ENCODE assay signal across 15 cellular contexts in the genomic region with DNA sequence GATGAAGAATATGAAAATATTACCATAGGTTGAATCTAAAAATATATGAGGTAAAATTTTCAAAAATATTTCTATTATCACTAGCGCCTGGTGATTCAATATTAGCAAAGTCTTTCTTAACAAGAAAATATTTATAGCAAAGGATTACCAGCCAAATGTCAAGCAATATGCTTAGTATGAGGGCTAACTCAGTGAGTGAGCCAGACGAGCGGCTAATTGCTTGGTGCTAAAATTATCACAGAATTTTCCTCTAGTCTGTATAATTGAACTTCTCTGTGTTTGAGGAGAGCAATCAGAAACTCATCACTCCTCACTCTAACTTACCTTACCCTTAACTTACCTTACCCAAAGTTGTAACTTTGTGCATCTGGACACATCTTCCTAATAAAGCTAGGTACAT.
DNase-seq lines count a peak whose midpoint lies in the region; ATAC-seq, FAIRE-seq and TF ChIP-seq lines count a peak whose summit lies in the region.
"Had no signal": no experiment of that assay in that cellular context is flagged by ENCODE, and none has a peak within 500 bp of the region (broad histone marks: within the 10 kb centered on the region; RNA-seq: fewer than 3 reads in every experiment).

No MANE protein-coding gene starts in this region.

- no peaks in the 10 kb centered on the region for H3K36me3 Mint-ChIP-seq in astrocyte (ENCODE audit: low read depth, unreplicated experiment)
- H3K36me3 Mint-ChIP-seq: CD4-positive, CD25-positive, alpha-beta regulatory T cell had no signal

- H3K27me3 ChIP-seq in astrocyte (ENCODE audit: insufficient read depth, low read length) (no peaks in the 10 kb centered on the region), smooth muscle cell (ENCODE audit: low read depth) (no peaks in the 10 kb centered on the region), gastrocnemius medialis (no peaks in the 10 kb centered on the region)
- H3K27me3 ChIP-seq: BLaER1 treated with 17β-estradiol and CSF1 and Interleukin-3, amounts not matched to agents 10 nM and 100 nM had no signal

- intact Hi-C loops in gastrocnemius medialis (cut with DNase I; ENCODE audit: low total_unique reads), result no loop called here

- DNase-seq in NCI-H1417 (lab: John Stamatoyannopoulos, UW) (peak in 2 of 3 experiments; percentile 4 to 45), NCI-H1417 treated with DMSO at 0.1 percent for 48 hours (lab: John Stamatoyannopoulos, UW) (no peak), NCI-H524 (lab: John Stamatoyannopoulos, UW) (peak; percentile 27 to 62), astrocyte (ENCODE audit: low read depth) (no peak), smooth muscle cell (lab: John Stamatoyannopoulos, UW; ENCODE audit: unreplicated experiment) (no peak), gastrocnemius medialis (no peak), A172 (ENCODE audit: low spot score) (no peak)
- DNase-seq: 8988T; ACHN; CD4-positive, CD25-positive, alpha-beta regulatory T cell; DMS79; H7 had no signal

- H3K4me3 Mint-ChIP-seq in astrocyte (ENCODE audit: unreplicated experiment), result no peak overlapping the region
- H3K4me3 Mint-ChIP-seq: CD4-positive, CD25-positive, alpha-beta regulatory T cell; GM23338 had no signal

- H3K4me1 ChIP-seq in astrocyte (ENCODE audit: insufficient read depth, low read length) (no peaks in the 10 kb centered on the region), smooth muscle cell (ENCODE audit: low read depth) (no peaks in the 10 kb centered on the region), gastrocnemius medialis (no peaks in the 10 kb centered on the region)
- H3K4me1 ChIP-seq: BLaER1 treated with 17β-estradiol and CSF1 and Interleukin-3, amounts not matched to agents 10 nM and 100 nM had no signal

- TF ChIP-seq CTCF in astrocyte (IDR thresholded peaks at IDR 0.05; ENCODE audit: insufficient read depth, low read depth, low read length) (no peak), smooth muscle cell (IDR thresholded peaks at IDR 0.05; ENCODE audit: borderline replicate concordance, insufficient read depth, poor library complexity, severe bottlenecking) (no peak), gastrocnemius medialis (IDR thresholded peaks at IDR 0.05 in 4 of 5, conservative IDR thresholded peaks at IDR 0.05 in 1 of 5) (no peak)

- H3K27ac ChIP-seq in astrocyte (ENCODE audit: low read depth, low read length), result peak overlapping the region; percentile 29
- H3K27ac ChIP-seq in smooth muscle cell (ENCODE audit: low read depth), result no peak overlapping the region
- H3K27ac ChIP-seq in gastrocnemius medialis, result no peak overlapping the region
- H3K27ac ChIP-seq: BLaER1 treated with 17β-estradiol and CSF1 and Interleukin-3, amounts not matched to agents 10 nM and 100 nM had no signal

- no peak for TF ChIP-seq POLR2A in gastrocnemius medialis (IDR thresholded peaks at IDR 0.05)

- H4K20me1 ChIP-seq in astrocyte (ENCODE audit: insufficient read depth, low read length), result no peaks in the 10 kb centered on the region
- H4K20me1 ChIP-seq in smooth muscle cell (ENCODE audit: low read depth), result no peaks in the 10 kb centered on the region
- H4K20me1 ChIP-seq: BLaER1 treated with 17β-estradiol and CSF1 and Interleukin-3, amounts not matched to agents 10 nM and 100 nM had no signal

- no peaks in the 10 kb centered on the region for H3F3A ChIP-seq in smooth muscle cell (ENCODE audit: low read depth)

- H3K36me3 ChIP-seq in astrocyte (ENCODE audit: insufficient read depth, low read length) (no peaks in the 10 kb centered on the region), smooth muscle cell (ENCODE audit: low read depth) (no peaks in the 10 kb centered on the region), gastrocnemius medialis (no peaks in the 10 kb centered on the region)
- H3K36me3 ChIP-seq: BLaER1 treated with 17β-estradiol and CSF1 and Interleukin-3, amounts not matched to agents 10 nM and 100 nM had no signal

- H3K27me3 Mint-ChIP-seq in astrocyte (ENCODE audit: low read depth, unreplicated experiment), result no peaks in the 10 kb centered on the region
- H3K27me3 Mint-ChIP-seq: CD4-positive, CD25-positive, alpha-beta regulatory T cell had no signal

- FAIRE-seq in astrocyte (lab: Jason Lieb, UNC), result no peak
- FAIRE-seq: GM12891 had no signal

- H2AFZ ChIP-seq in astrocyte (ENCODE audit: low read depth, low read length) (no peak overlapping the region), smooth muscle cell (ENCODE audit: low read depth) (peak overlapping the region; percentile 22)
- H2AFZ ChIP-seq: GM23338 had no signal

- H3K4me2 ChIP-seq in astrocyte (ENCODE audit: low read length) (no peak overlapping the region), smooth muscle cell (no peak overlapping the region)
- H3K4me2 ChIP-seq: BLaER1 treated with 17β-estradiol and CSF1 and Interleukin-3, amounts not matched to agents 10 nM and 100 nM; GM23338 had no signal

- WGBS in smooth muscle cell (ENCODE audit: low lambda C conversion rate), result 77% methylated on average over 3 of the region's 3 CpGs

- no peaks in the 10 kb centered on the region for H3K9me3 Mint-ChIP-seq in astrocyte (ENCODE audit: unreplicated experiment)
- H3K9me3 Mint-ChIP-seq: GM23338 had no signal

- H3K27ac Mint-ChIP-seq in astrocyte (ENCODE audit: unreplicated experiment), result no peak overlapping the region
- H3K27ac Mint-ChIP-seq: GM23338 had no signal

- H3K4me3 ChIP-seq in astrocyte (ENCODE audit: insufficient read depth, low read depth, low read length) (no peak overlapping the region), smooth muscle cell (no peak overlapping the region), gastrocnemius medialis (no peak overlapping the region)
- H3K4me3 ChIP-seq: BLaER1 treated with 17β-estradiol and CSF1 and Interleukin-3, amounts not matched to agents 10 nM and 100 nM; GM23338 had no signal

- in situ Hi-C loops in gastrocnemius medialis (cut with MboI; ENCODE audit: low sequenced_read_pairs in 4 of 4), result no loop called here

- no peak for ATAC-seq in gastrocnemius medialis
- ATAC-seq: GM23338 had no signal

- H3K9me3 ChIP-seq in astrocyte (ENCODE audit: insufficient read depth, low read depth, low read length) (no peaks in the 10 kb centered on the region), smooth muscle cell (replicated peaks; ENCODE audit: low read depth) (no peaks in the 10 kb centered on the region), gastrocnemius medialis (no peaks in the 10 kb centered on the region)
- H3K9me3 ChIP-seq: BLaER1 treated with 17β-estradiol and CSF1 and Interleukin-3, amounts not matched to agents 10 nM and 100 nM had no signal

- H3K79me2 ChIP-seq in astrocyte (ENCODE audit: insufficient read depth, low read length), result no peaks in the 10 kb centered on the region
- H3K79me2 ChIP-seq in smooth muscle cell (ENCODE audit: low read depth), result no peaks in the 10 kb centered on the region

- no peak overlapping the region for H3K9ac ChIP-seq in astrocyte (ENCODE audit: low read length)
- no peak overlapping the region for H3K9ac ChIP-seq in smooth muscle cell (ENCODE audit: low read depth)
- H3K9ac ChIP-seq: BLaER1 treated with 17β-estradiol and CSF1 and Interleukin-3, amounts not matched to agents 10 nM and 100 nM had no signal

- H3K4me1 Mint-ChIP-seq in astrocyte (ENCODE audit: low read depth, unreplicated experiment), result no peaks in the 10 kb centered on the region
- H3K4me1 Mint-ChIP-seq: CD4-positive, CD25-positive, alpha-beta regulatory T cell; GM23338 had no signal

Comparison
In these comparisons a context has a peak if more than half of its experiments do, and no peak if none do; other contexts are left out.
1. DNase-seq: peak in NCI-H1417 (2 of 3) and NCI-H524 (2 of 2); none in NCI-H1417 treated with DMSO at 0.1 percent for 48 hours (single experiment), astrocyte (single experiment), smooth muscle cell (single experiment), gastrocnemius medialis (0 of 2) and A172 (single experiment).